21 cellular contexts compared by ENCODE assay signal in the genomic region with DNA sequence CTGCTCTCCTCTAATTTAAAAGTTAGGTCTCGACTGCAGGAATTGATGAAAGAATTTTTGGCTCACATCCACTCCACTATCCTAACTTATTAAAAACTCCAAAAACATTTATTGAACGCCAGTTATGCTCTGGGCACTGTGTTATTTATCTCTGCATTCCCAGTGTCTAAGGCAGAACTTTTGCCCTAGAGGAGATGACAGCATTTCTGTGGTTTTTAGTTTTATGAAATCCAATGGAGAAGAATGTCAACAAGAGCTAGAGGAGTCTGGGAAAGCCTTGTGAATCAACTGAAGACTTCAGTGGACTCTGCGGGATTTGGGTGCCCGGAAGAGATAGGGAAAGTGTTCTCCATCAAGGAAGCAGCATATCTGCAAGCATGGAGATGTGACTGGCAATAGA.
A peak's percentile ranks its signal among the peaks of the same experiment; 100 is the strongest.
DNase-seq lines count a peak whose midpoint lies in the region; ATAC-seq and TF ChIP-seq lines count a peak whose summit lies in the region.
"Had no signal": no experiment of that assay in that cellular context is flagged by ENCODE, and none has a peak within 500 bp of the region (broad histone marks: within the 10 kb centered on the region; RNA-seq: fewer than 3 reads in every experiment).

No MANE protein-coding gene starts in this region.

- no peak overlapping the region for H3K4me3 Mint-ChIP-seq in stimulated activated effector memory CD8-positive, alpha-beta T cell treated with anti-CD3 and anti-CD28 coated beads, Interleukin-12 subunit alpha, Interleukin-12 subunit beta, amount 100 ng/mL, for 72 hours
- H3K4me3 Mint-ChIP-seq: activated T-cell treated with anti-CD3 and anti-CD28 coated beads, Interleukin-2, amount 50 U/mL, for 4 hours; nephron progenitor cell had no signal

- H3F3A ChIP-seq in smooth muscle cell (ENCODE audit: low read depth), result no peaks in the 10 kb centered on the region

- 19% methylated on average over 4 of the region's 4 CpGs for WGBS in smooth muscle cell (ENCODE audit: low lambda C conversion rate)

- peak overlapping the region; percentile 63 for H3K4me2 ChIP-seq in smooth muscle cell

- H3K27me3 ChIP-seq in smooth muscle cell (ENCODE audit: low read depth), result no peaks in the 10 kb centered on the region

- DNase-seq in EH (ENCODE audit: low read depth), result peak; percentile 82
- peak; percentile 78 for DNase-seq in NCI-H226
- peak; percentile 74 for DNase-seq in fibroblast of gingiva (ENCODE audit: low read depth)
- no peak for DNase-seq in smooth muscle cell (lab: John Stamatoyannopoulos, UW; ENCODE audit: unreplicated experiment)
- DNase-seq in NCI-H345 (lab: John Stamatoyannopoulos, UW), result no peak
- no peak for DNase-seq in DMS153 treated with DMSO at 0.1 percent for 48 hours (lab: John Stamatoyannopoulos, UW; ENCODE audit: unreplicated experiment)
- no peak for DNase-seq in stimulated activated effector memory CD8-positive, alpha-beta T cell treated with anti-CD3 and anti-CD28 coated beads, Interleukin-12 subunit alpha, Interleukin-12 subunit beta, amount 100 ng/mL, for 72 hours (ENCODE audit: low spot score in 2 of 2)
- DNase-seq: activated naive CD4-positive, alpha-beta T cell treated with anti-CD3 and anti-CD28 coated beads, Interleukin-2, amount 50 U/mL, for 16 hours; activated T-cell treated with anti-CD3 and anti-CD28 coated beads, Interleukin-2, amount 50 U/mL, for 4 hours; AML-193; HCEC 1CT; left cardiac atrium; NCI-H1694; NCI-H446; nephron progenitor cell; stimulated activated CD4-positive, alpha-beta T cell treated with anti-CD3 and anti-CD28 coated beads, Interleukin-4, amount 100 ng/mL, for 4 hours; substantia nigra had no signal

- H3K4me3 ChIP-seq in smooth muscle cell, result no peak overlapping the region
- H3K4me3 ChIP-seq: coronary artery had no signal

- H3K9ac ChIP-seq in smooth muscle cell (ENCODE audit: low read depth), result no peak overlapping the region

- no peaks in the 10 kb centered on the region for H3K36me3 Mint-ChIP-seq in stimulated activated effector memory CD8-positive, alpha-beta T cell treated with anti-CD3 and anti-CD28 coated beads, Interleukin-12 subunit alpha, Interleukin-12 subunit beta, amount 100 ng/mL, for 72 hours

- no peaks in the 10 kb centered on the region for H3K4me1 Mint-ChIP-seq in stimulated activated effector memory CD8-positive, alpha-beta T cell treated with anti-CD3 and anti-CD28 coated beads, Interleukin-12 subunit alpha, Interleukin-12 subunit beta, amount 100 ng/mL, for 72 hours
- H3K4me1 Mint-ChIP-seq: nephron progenitor cell had no signal

- H3K36me3 ChIP-seq in smooth muscle cell (ENCODE audit: low read depth), result no peaks in the 10 kb centered on the region

- peaks cover 9% of the 10 kb centered on the region for H3K9me3 Mint-ChIP-seq in stimulated activated effector memory CD8-positive, alpha-beta T cell treated with anti-CD3 and anti-CD28 coated beads, Interleukin-12 subunit alpha, Interleukin-12 subunit beta, amount 100 ng/mL, for 72 hours
- H3K9me3 Mint-ChIP-seq: nephron progenitor cell had no signal

- H4K20me1 ChIP-seq in smooth muscle cell (ENCODE audit: low read depth), result no peaks in the 10 kb centered on the region

- H3K4me1 ChIP-seq in smooth muscle cell (ENCODE audit: low read depth), result no peaks in the 10 kb centered on the region

- no peaks in the 10 kb centered on the region for H3K79me2 ChIP-seq in smooth muscle cell (ENCODE audit: low read depth)

- no peak for ATAC-seq in stimulated activated effector memory CD8-positive, alpha-beta T cell treated with anti-CD3 and anti-CD28 coated beads, Interleukin-12 subunit alpha, Interleukin-12 subunit beta, amount 100 ng/mL, for 72 hours
- no peak for ATAC-seq in GM21423 (IDR thresholded peaks at IDR 0.05; ENCODE audit: unreplicated experiment)
- ATAC-seq: activated T-cell treated with anti-CD3 and anti-CD28 coated beads, Interleukin-2, amount 50 U/mL, for 4 hours had no signal

- no peak overlapping the region for H2AFZ ChIP-seq in smooth muscle cell (ENCODE audit: low read depth)

- no peak for TF ChIP-seq CTCF in smooth muscle cell (IDR thresholded peaks at IDR 0.05; ENCODE audit: borderline replicate concordance, insufficient read depth, poor library complexity, severe bottlenecking)

- H3K9me3 ChIP-seq in smooth muscle cell (replicated peaks; ENCODE audit: low read depth), result no peaks in the 10 kb centered on the region

- peak overlapping the region; percentile 20 for H3K27ac ChIP-seq in smooth muscle cell (ENCODE audit: low read depth)
- H3K27ac ChIP-seq: coronary artery, RWPE1 had no signal

- H3K27ac Mint-ChIP-seq in stimulated activated effector memory CD8-positive, alpha-beta T cell treated with anti-CD3 and anti-CD28 coated beads, Interleukin-12 subunit alpha, Interleukin-12 subunit beta, amount 100 ng/mL, for 72 hours, result no peak overlapping the region
- H3K27ac Mint-ChIP-seq: nephron progenitor cell, progenitor cell of endocrine pancreas had no signal

Comparison
In these comparisons a context has a peak if more than half of its experiments do, and no peak if none do; other contexts are left out.
1. DNase-seq: peak in EH (single experiment), NCI-H226 (single experiment) and fibroblast of gingiva (single experiment); none in smooth muscle cell (single experiment), NCI-H345 (single experiment), DMS153 treated with DMSO at 0.1 percent for 48 hours (single experiment) and stimulated activated effector memory CD8-positive, alpha-beta T cell treated with anti-CD3 and anti-CD28 coated beads, Interleukin-12 subunit alpha, Interleukin-12 subunit beta, amount 100 ng/mL, for 72 hours (0 of 2).